8 cellular contexts compared by ENCODE assay signal in the genomic region with DNA sequence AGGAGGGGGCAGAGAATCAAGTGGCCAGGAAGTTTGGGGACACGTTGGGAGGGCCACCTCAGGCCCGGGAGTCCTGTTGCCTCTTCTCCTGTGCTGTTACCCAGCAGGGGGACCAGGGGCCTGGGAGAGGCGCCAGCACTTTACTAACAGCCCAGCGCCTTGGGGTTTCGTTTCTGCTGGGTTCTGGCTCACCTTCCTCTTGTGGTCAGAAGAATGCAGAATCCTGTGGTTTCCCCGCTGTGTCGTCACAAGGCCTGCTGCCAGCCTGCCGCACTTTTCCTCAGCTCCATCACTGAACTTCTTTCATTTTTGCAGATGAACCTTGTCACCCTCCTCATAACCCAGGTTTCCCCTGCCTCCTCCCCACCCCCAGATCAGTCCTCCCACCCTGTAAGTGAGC.
DNase-seq lines count a peak whose midpoint lies in the region; ATAC-seq, FAIRE-seq and TF ChIP-seq lines count a peak whose summit lies in the region.

No MANE protein-coding gene starts in this region.

- no peak for TF ChIP-seq POLR2A in H54 (IDR thresholded peaks at IDR 0.05; ENCODE audit: low read depth, low read length)

- H3K4me3 ChIP-seq in skeletal muscle cell (ENCODE audit: low read depth, low read length), result no peak overlapping the region

- DNase-seq in GF-D8 (lab: John Stamatoyannopoulos, UW) (peak; percentile 39), H54 (ENCODE audit: insufficient read length, low spot score) (peak; percentile 78), NCI-H2107 (lab: John Stamatoyannopoulos, UW) (peak; percentile 32), fibroblast of peridontal ligament (ENCODE audit: extremely low read depth) (peak; percentile 98), skeletal muscle cell (ENCODE audit: low read depth) (peak; percentile 90), NCI-H1105 treated with DMSO at 0.1 percent for 48 hours (lab: John Stamatoyannopoulos, UW) (no peak)
- DNase-seq in activated CD8-positive, alpha-beta memory T cell treated with anti-CD3 and anti-CD28 coated beads, Interleukin-2, amount 50 U/mL, for 4 hours, result peak; percentile 67

- ATAC-seq in HG03565 (IDR thresholded peaks at IDR 0.05; ENCODE audit: unreplicated experiment), result no peak

- peak; percentile 92 for FAIRE-seq in H54 (lab: Jason Lieb, UNC)
